Comparison of ENCODE assay signal across 1 cellular context in the genomic region with DNA sequence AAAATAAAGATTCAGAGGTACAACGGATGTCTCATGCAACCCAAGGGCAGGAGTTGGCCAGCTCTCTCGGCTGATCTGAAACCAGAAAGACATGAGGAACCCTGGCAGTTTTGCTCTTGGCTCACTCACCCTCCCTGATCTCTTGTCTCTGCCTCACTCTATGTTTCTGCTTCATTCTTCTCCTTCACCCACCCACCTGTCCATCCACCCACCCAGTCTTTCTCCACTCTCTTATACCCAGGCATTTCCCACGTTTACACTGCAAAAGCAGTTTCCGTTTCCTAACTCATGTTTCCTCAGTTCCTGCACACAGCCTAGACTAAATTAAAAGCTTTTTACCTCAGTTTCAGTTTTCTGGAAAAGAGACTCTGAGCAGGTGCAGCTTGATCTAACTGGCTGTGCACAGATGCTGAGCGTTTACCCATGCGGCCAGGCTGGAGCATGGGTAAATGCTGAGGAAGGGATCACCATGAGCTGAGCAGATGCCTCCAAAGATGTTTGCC.
TF ChIP-seq lines count a peak whose summit lies in the region.

No MANE protein-coding gene starts in this region.

TF ChIP-seq in H1, 55 proteins besides CTCF, POLR2A, EP300 and RAD21:
- no peak for TF ChIP-seq CHD7 (IDR thresholded peaks at IDR 0.05; ENCODE audit: insufficient replicate concordance, low read length)
- no peak for TF ChIP-seq JUN (IDR thresholded peaks at IDR 0.05; ENCODE audit: low read depth, low read length)
- no peak for TF ChIP-seq SIN3A (conservative IDR thresholded peaks at IDR 0.05 in 1 of 2, IDR thresholded peaks at IDR 0.05 in 1 of 2; ENCODE audit: low read depth in 1 of 2, low read length in 2 of 2)
- no peak for TF ChIP-seq GABPA (IDR thresholded peaks at IDR 0.05; ENCODE audit: borderline replicate concordance, insufficient read depth, low read length)
- TF ChIP-seq BRCA1 (IDR thresholded peaks at IDR 0.05; ENCODE audit: low read depth, low read length) = no peak
